ENCODE assay signal across 8 cellular contexts in genomic region chr15:75532413-75533250, GRCh38. TPM values are rescaled to one million over a fixed set of nuclear protein-coding genes. Genes with fewer than 3 reads are reported as not detected.
DNase-seq lines count a peak whose midpoint lies in the region; ATAC-seq and TF ChIP-seq lines count a peak whose summit lies in the region.

No MANE protein-coding gene starts in this region.

- H3K36me3 ChIP-seq in BE2C (no peaks in the 10 kb centered on the region), HUES48 (ENCODE audit: control insufficient read depth, insufficient read depth, low read length) (no peaks in the 10 kb centered on the region), adipocyte (ENCODE audit: control insufficient read depth, insufficient read depth, low read length, severe bottlenecking) (no peaks in the 10 kb centered on the region), skeletal muscle satellite cell (ENCODE audit: insufficient read depth, low read length) (no peaks in the 10 kb centered on the region)

- H3K9ac ChIP-seq in HUES48 (ENCODE audit: low read depth, low read length) (no peak overlapping the region), adipocyte (ENCODE audit: low read length) (no peak overlapping the region), skeletal muscle satellite cell (ENCODE audit: low read depth, low read length) (no peak overlapping the region)

- H3K4me1 ChIP-seq in BE2C, result no peaks in the 10 kb centered on the region; the same call in 1 of the 2 replicates
- H3K4me1 ChIP-seq in HUES48 (ENCODE audit: control insufficient read depth, insufficient read depth, low read length), result peaks cover 6% of the 10 kb centered on the region
- H3K4me1 ChIP-seq in adipocyte (ENCODE audit: control insufficient read depth, insufficient read depth, low read length), result peaks cover 33% of the 10 kb centered on the region
- H3K4me1 ChIP-seq in skeletal muscle satellite cell (ENCODE audit: control insufficient read depth, insufficient read depth, low read length), result peaks cover 28% of the 10 kb centered on the region

- H3K9me3 ChIP-seq in BE2C (no peaks in the 10 kb centered on the region), HUES48 (ENCODE audit: control insufficient read depth, insufficient read depth, low read length) (no peaks in the 10 kb centered on the region), adipocyte (ENCODE audit: control insufficient read depth, low read length) (no peaks in the 10 kb centered on the region), skeletal muscle satellite cell (replicated peaks; ENCODE audit: low read length) (no peaks in the 10 kb centered on the region)

- DNase-seq in BE2C, result peak; percentile 34
- peak; percentile 72 for DNase-seq in adipocyte (ENCODE audit: low read depth)
- DNase-seq in hepatic stellate cell (ENCODE audit: low spot score), result peak; percentile 44
- no peak for DNase-seq in GM20000 (ENCODE audit: low spot score)

- peak overlapping the region; percentile 59 for H3K27ac ChIP-seq in HUES48 (ENCODE audit: low read depth, low read length)

- peak; percentile 56 for TF ChIP-seq CTCF in BE2C (IDR thresholded peaks at IDR 0.05; ENCODE audit: low read depth, low read length)
- TF ChIP-seq CTCF in GM20000 (IDR thresholded peaks at IDR 0.05; ENCODE audit: extremely low read depth, missing control alignments), result no peak

- ATAC-seq in HG03039 (IDR thresholded peaks at IDR 0.05; ENCODE audit: unreplicated experiment), result no peak
- no peak for ATAC-seq in GM21381 (IDR thresholded peaks at IDR 0.05; ENCODE audit: unreplicated experiment)

- no peaks in the 10 kb centered on the region for H3K27me3 ChIP-seq in BE2C
- no peaks in the 10 kb centered on the region for H3K27me3 ChIP-seq in HUES48 (ENCODE audit: control insufficient read depth, insufficient read depth, low read length)
- no peaks in the 10 kb centered on the region for H3K27me3 ChIP-seq in adipocyte (replicated peaks; ENCODE audit: control insufficient read depth, insufficient read depth, low read length)
- H3K27me3 ChIP-seq in skeletal muscle satellite cell (ENCODE audit: control insufficient read depth, insufficient read depth, low read length), result no peaks in the 10 kb centered on the region

- H3K4me3 ChIP-seq in BE2C (ENCODE audit: low read depth, low read length) (no peak overlapping the region), HUES48 (ENCODE audit: low read depth, low read length) (no peak overlapping the region), adipocyte (ENCODE audit: low read length) (peak overlapping the region; percentile 54), skeletal muscle satellite cell (ENCODE audit: low read length) (no peak overlapping the region)

- peak overlapping the region; percentile 68 for H3K4me2 ChIP-seq in skeletal muscle satellite cell (ENCODE audit: low read length)

RNA-seq across cellular contexts. Expression of gene PTPN9, which starts 46.5 kb away (rescaled TPM):
- 44.3 TPM for polyA plus RNA-seq in BE2C (2012; ENCODE audit: insufficient read depth, insufficient read length, low read depth)
- total RNA-seq in skeletal muscle satellite cell (2012; rRNA removed), result 13.9 and 20.8 TPM in 2 replicates
